In the genomic region with DNA sequence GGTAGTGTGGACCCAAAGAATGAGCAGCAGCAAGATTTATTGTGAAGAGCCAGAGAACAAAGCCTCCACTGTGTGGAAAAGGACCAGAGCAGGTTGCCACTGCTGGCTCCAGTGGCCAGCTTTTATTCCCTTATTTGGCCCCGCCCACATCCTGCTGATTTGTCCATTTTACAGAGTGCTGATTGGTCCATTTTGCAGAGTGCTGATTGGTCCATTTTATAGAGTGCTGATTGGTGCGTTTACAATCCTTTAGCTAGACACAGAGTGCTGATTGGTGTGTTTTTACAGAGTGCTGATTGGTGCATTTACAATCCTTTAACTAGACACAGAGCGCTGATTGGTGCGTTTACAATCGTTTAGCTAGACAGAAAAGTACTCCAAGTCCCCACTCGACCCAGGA, we compare ENCODE assay signal across 14 cellular contexts. TPM values are rescaled to one million over a fixed set of nuclear protein-coding genes. Genes with fewer than 3 reads are reported as not detected.
"Had no signal": no experiment of that assay in that cellular context is flagged by ENCODE, and none has a peak within 500 bp of the region (broad histone marks: within the 10 kb centered on the region; RNA-seq: fewer than 3 reads in every experiment).

No MANE protein-coding gene starts in this region.

RNA-seq across cellular contexts. Expression of a gene that starts 15.9 kb away (rescaled TPM):
- total RNA-seq: colonic mucosa, dermis microvascular lymphatic vessel endothelial cell, gastrocnemius medialis, glomerular endothelial cell, heart right ventricle, left cardiac atrium, left lung, left ventricle myocardium superior, lower lobe of right lung, lung microvascular endothelial cell, mesenteric fat pad, mesothelial cell of epicardium, mucosa of descending colon, myocyte had no signal
- polyA plus RNA-seq: heart right ventricle had no signal
